ENCODE assay signal across 8 cellular contexts in genomic region chr5:8184455-8185063, GRCh38.
DNase-seq lines count a peak whose midpoint lies in the region; ATAC-seq, FAIRE-seq and TF ChIP-seq lines count a peak whose summit lies in the region.

No MANE protein-coding gene starts in this region.

- 13% methylated on average over 5 of the region's 5 CpGs for WGBS in right lobe of liver (ENCODE audit: insufficient coverage, low coverage, low lambda C conversion rate, missing lambda C conversion rate)
- 41% methylated on average over 5 of the region's 5 CpGs for WGBS in prostate gland

- no peak for TF ChIP-seq POLR2A in right lobe of liver (IDR thresholded peaks at IDR 0.05)
- TF ChIP-seq POLR2A in prostate gland (IDR thresholded peaks at IDR 0.05) = no peak

- H3K9me3 ChIP-seq in right lobe of liver (no peaks in the 10 kb centered on the region), prostate gland (no peaks in the 10 kb centered on the region)

- no peak overlapping the region for H3K4me3 ChIP-seq in astrocyte of the spinal cord (ENCODE audit: low read depth, low read length)
- H3K4me3 ChIP-seq in right lobe of liver = no peak overlapping the region
- H3K4me3 ChIP-seq in prostate gland = no peak overlapping the region

- H3K36me3 ChIP-seq in right lobe of liver = no peaks in the 10 kb centered on the region
- H3K36me3 ChIP-seq in prostate gland = no peaks in the 10 kb centered on the region

- no peak for DNase-seq in D721Med (ENCODE audit: insufficient read length, low spot score)
- DNase-seq in NCI-H2171 treated with DMSO at 0.1 percent for 48 hours (lab: John Stamatoyannopoulos, UW) = peak; percentile 82
- no peak for DNase-seq in astrocyte of the spinal cord (ENCODE audit: low read depth, low spot score)
- DNase-seq in right lobe of liver = peak in 1 of 3 donors; percentile 60
- no peak for DNase-seq in prostate gland (ENCODE audit: low spot score)
- no peak for DNase-seq in NCI-H2227 treated with DMSO at 0.1 percent for 48 hours (lab: John Stamatoyannopoulos, UW)

- intact Hi-C loops in right lobe of liver (cut with DNase I) = no loop called here
- intact Hi-C loops in prostate gland (cut with DNase I) = no loop called here

- H3K27me3 ChIP-seq in right lobe of liver (no peaks in the 10 kb centered on the region), prostate gland (replicated peaks; ENCODE audit: insufficient read depth) (no peaks in the 10 kb centered on the region)

- in situ Hi-C loops in astrocyte of the spinal cord (cut with HindIII; ENCODE audit: low sequenced_read_pairs) = no loop called here

- FAIRE-seq in D721Med (lab: Jason Lieb, UNC) = no peak

- H3K4me1 ChIP-seq in right lobe of liver = no peaks in the 10 kb centered on the region
- no peaks in the 10 kb centered on the region for H3K4me1 ChIP-seq in prostate gland (replicated peaks)

- H3K27ac ChIP-seq in right lobe of liver = no peak overlapping the region
- no peak overlapping the region for H3K27ac ChIP-seq in prostate gland

- peak; percentile 42 for TF ChIP-seq CTCF in D721Med (IDR thresholded peaks at IDR 0.05; ENCODE audit: insufficient read depth, missing control alignments)
- TF ChIP-seq CTCF in astrocyte of the spinal cord (IDR thresholded peaks at IDR 0.05; ENCODE audit: low read depth, low read length) = peak; percentile 68
- peak; percentile 37 to 77 (median 56) for TF ChIP-seq CTCF in right lobe of liver (IDR thresholded peaks at IDR 0.05)
- TF ChIP-seq CTCF in prostate gland (IDR thresholded peaks at IDR 0.05) = peak in 1 of 4 experiments; percentile 33

- ATAC-seq in GM18907 (IDR thresholded peaks at IDR 0.05; ENCODE audit: unreplicated experiment) (peak; percentile 96), HG03060 (IDR thresholded peaks at IDR 0.05; ENCODE audit: low read depth, unreplicated experiment) (peak; percentile 92), right lobe of liver (peak; percentile 69 to 83 (median 76))
